ENCODE assay signal across 9 cellular contexts in the genomic region with DNA sequence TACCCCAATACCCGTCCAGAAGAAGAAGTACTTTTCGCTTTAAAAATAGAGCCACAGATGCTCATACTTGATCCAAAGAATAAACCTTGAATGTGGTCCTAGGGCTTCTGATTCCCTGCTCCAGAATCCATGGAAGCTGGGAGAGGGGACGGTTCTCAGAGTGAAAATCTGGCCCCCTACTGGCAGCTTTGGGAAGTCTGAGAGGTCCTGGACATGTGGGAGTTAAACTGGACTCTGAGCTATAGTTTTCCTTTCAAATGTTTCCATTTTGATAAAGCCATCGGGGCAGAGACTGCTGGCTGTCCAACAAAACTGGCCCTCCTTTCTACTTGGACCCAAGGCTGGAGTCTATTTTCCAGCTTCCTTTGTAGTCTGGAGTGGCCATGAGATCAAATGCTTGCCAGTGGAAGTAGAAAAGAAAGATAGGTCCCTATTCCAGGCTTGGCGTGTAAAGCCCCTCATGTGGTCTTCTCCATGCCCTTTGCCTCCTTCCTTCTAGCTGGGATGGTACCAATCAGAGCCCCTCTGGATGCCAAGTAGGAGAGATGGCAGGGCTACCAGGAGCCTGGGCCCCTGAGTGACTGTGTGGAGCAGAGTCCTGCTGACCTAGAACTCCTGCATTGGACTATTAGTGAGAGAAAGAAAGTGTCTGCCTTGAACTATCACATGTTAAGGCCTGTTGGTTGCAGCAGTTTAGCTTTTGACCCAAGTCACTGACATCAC. TPM values are rescaled to one million over a fixed set of nuclear protein-coding genes. Genes with fewer than 3 reads are reported as not detected.
DNase-seq lines count a peak whose midpoint lies in the region; ATAC-seq, FAIRE-seq and TF ChIP-seq lines count a peak whose summit lies in the region.
"Had no signal": no experiment of that assay in that cellular context is flagged by ENCODE, and none has a peak within 500 bp of the region (broad histone marks: within the 10 kb centered on the region; RNA-seq: fewer than 3 reads in every experiment).

No MANE protein-coding gene starts in this region.

- no peak overlapping the region for H3K27ac ChIP-seq in GM12878 (ENCODE audit: control insufficient read depth, insufficient read depth)
- H3K27ac ChIP-seq in HepG2 (ENCODE audit: extremely low read length, insufficient read depth, low read length): no peak overlapping the region

- no peaks in the 10 kb centered on the region for H3K79me2 ChIP-seq in GM12878 (ENCODE audit: control insufficient read depth, insufficient read depth, low read length)
- H3K79me2 ChIP-seq in HepG2 (ENCODE audit: insufficient read depth, low read length): no peaks in the 10 kb centered on the region

- H3K9ac ChIP-seq in GM12878 (ENCODE audit: control insufficient read depth, insufficient read depth, low read length) (no peak overlapping the region), HepG2 (ENCODE audit: insufficient read depth, low read depth, low read length) (no peak overlapping the region)

- no peak overlapping the region for H3K4me2 ChIP-seq in GM12878 (ENCODE audit: control insufficient read depth, insufficient read depth)
- peak overlapping the region; percentile 47 for H3K4me2 ChIP-seq in HepG2 (ENCODE audit: low read depth, low read length)

- no peak for ATAC-seq in GM12878
- ATAC-seq in HepG2: peak; percentile 89
- no peak for ATAC-seq in HG03039 (IDR thresholded peaks at IDR 0.05; ENCODE audit: unreplicated experiment)
- ATAC-seq in HG02884 (IDR thresholded peaks at IDR 0.05; ENCODE audit: unreplicated experiment): no peak

- H3K9me3 ChIP-seq in GM12878 (replicated peaks; ENCODE audit: control insufficient read depth, insufficient read depth, low read length) (peaks cover 10% of the 10 kb centered on the region; the same call in 2 of the 3 replicates), HepG2 (ENCODE audit: low read length) (peaks cover 9% of the 10 kb centered on the region; the same call in 1 of the 2 replicates)

- H3K4me3 ChIP-seq in GM12878 (no peak overlapping the region), HepG2 (replicated peaks in 1 of 3; ENCODE audit: insufficient read depth in 1 of 3, low read depth in 2 of 3, low read length in 3 of 3) (0 out of 6 replicates have a peak overlapping the region, but pooled peaks of 1 of the 3 experiments have one; percentile 0)

- TF ChIP-seq RAD21 in GM12878 (IDR thresholded peaks at IDR 0.05; ENCODE audit: insufficient read depth, low read depth, low read length): no peak
- peak; percentile 59 for TF ChIP-seq RAD21 in HepG2 (CRISPR knock-in tag; IDR thresholded peaks at IDR 0.05)

- TF ChIP-seq POLR2A in GM12878 (IDR thresholded peaks at IDR 0.05; ENCODE audit: low read depth, low read length) (no peak), HepG2 (IDR thresholded peaks at IDR 0.05; ENCODE audit: insufficient read depth in 1 of 2, low read depth in 2 of 2, low read length in 2 of 2) (no peak), GM12891 (IDR thresholded peaks at IDR 0.05; ENCODE audit: low read depth, low read length) (no peak)

- SMC1A ChIA-PET in GM12878 (lab: Charles Lee; ENCODE audit: uncharacterized antibody, unreplicated experiment): interaction anchor here (0.7 to 1.2 kb wide), 2 partner anchors 8 to 62 kb away, joined by 3 to 4 read pairs; no protein-coding TSS in a partner anchor

- no peaks in the 10 kb centered on the region for H3K4me1 ChIP-seq in GM12878 (ENCODE audit: control insufficient read depth, insufficient read depth, low read length)
- peaks cover 57% of the 10 kb centered on the region for H3K4me1 ChIP-seq in HepG2 (ENCODE audit: insufficient read depth, low read length)

- POLR2A ChIA-PET in GM12878 (lab: Charles Lee): no interaction called here
- POLR2A ChIA-PET in HepG2 (lab: Yijun Ruan, JAX): interaction anchor here (0.6 to 1.5 kb wide), 7 partner anchors 8 to 187 kb away, joined by 3 to 10 read pairs (median 5); a partner anchor contains a TSS

- FAIRE-seq in GM12878 (lab: Jason Lieb, UNC) (no peak), HepG2 (lab: Jason Lieb, UNC) (peak; percentile 72), GM12891 (lab: Jason Lieb, UNC) (no peak)

- RAD21 ChIA-PET in GM12878 (lab: Charles Lee; ENCODE audit: unreplicated experiment): no interaction called here

- in situ Hi-C loops in GM12878 (cut with MboI) (no loop called here), HepG2 (cut with HindIII; ENCODE audit: extremely low pct_ligation_motif_present, low pct_unique_long_range_greater_than_20kb) (no loop called here)

- BruUV-seq in GM12878 (replicated peaks; lab: Mats Ljungman, UMichigan) (no TSS peak), HepG2 (replicated peaks; lab: Mats Ljungman, UMichigan) (no TSS peak)

- H3K27me3 ChIP-seq in GM12878 (replicated peaks in 1 of 2; ENCODE audit: control insufficient read depth in 2 of 2, insufficient read depth in 2 of 2, low read length in 1 of 2): no peaks in the 10 kb centered on the region
- no peaks in the 10 kb centered on the region for H3K27me3 ChIP-seq in HepG2 (ENCODE audit: control insufficient read depth in 1 of 2, insufficient read depth in 2 of 2, low read length in 2 of 2)

- DNase-seq in COLO668 (lab: John Stamatoyannopoulos, UW; ENCODE audit: unreplicated experiment): peak; percentile 46
- DNase-seq in HS-5 (ENCODE audit: low read depth): peak; percentile 44
- DNase-seq in GM12878 (ENCODE audit: low read depth, low spot score): no peak
- peak; percentile 70 for DNase-seq in HepG2 (ENCODE audit: low spot score)
- DNase-seq in amygdala (lab: John Stamatoyannopoulos, UW): no peak
- no peak for DNase-seq in GM12891 (ENCODE audit: insufficient read length, low spot score)
- DNase-seq: naive B cell had no signal

- H4K20me1 ChIP-seq in GM12878 (ENCODE audit: control insufficient read depth, insufficient read depth) (no peaks in the 10 kb centered on the region), HepG2 (ENCODE audit: insufficient read depth, low read length) (no peaks in the 10 kb centered on the region)

- WGBS in GM12878 (ENCODE audit: insufficient coverage, insufficient replicate concordance, low lambda C conversion rate, missing lambda C conversion rate): 47% methylated on average over 5 of the region's 5 CpGs
- 31% methylated on average over 5 of the region's 5 CpGs for whole genome bisulfite sequencing in HepG2 (ENCODE audit: low lambda C conversion rate)

- H3K36me3 ChIP-seq in GM12878 (ENCODE audit: control insufficient read depth in 2 of 2, insufficient read depth in 2 of 2, low read length in 1 of 2) (no peaks in the 10 kb centered on the region), HepG2 (replicated peaks in 1 of 2; ENCODE audit: control insufficient read depth in 1 of 2, insufficient read depth in 2 of 2, low read length in 2 of 2) (no peaks in the 10 kb centered on the region)

- TF ChIP-seq EP300 in GM12878 (IDR thresholded peaks at IDR 0.05; ENCODE audit: borderline replicate concordance in 1 of 2, control insufficient read depth in 1 of 2, low read depth in 2 of 2, low read length in 2 of 2) (no peak), HepG2 (IDR thresholded peaks at IDR 0.05; ENCODE audit: low read depth in 2 of 2, low read length in 2 of 2) (0 out of 4 replicates have a peak, but pooled peaks of 1 of the 2 experiments have one; percentile 12), HepG2 (CRISPR knock-in tag; IDR thresholded peaks at IDR 0.05; ENCODE audit: borderline replicate concordance) (no peak)

- CTCF ChIA-PET in GM12878 (lab: Yijun Ruan, JAX): interaction anchor here (0.6 to 1.3 kb wide), 7 partner anchors 19 to 420 kb away, joined by 3 to 4 read pairs (median 3); no protein-coding TSS in a partner anchor
- CTCF ChIA-PET in HepG2 (lab: Yijun Ruan, JAX; ENCODE audit: low intra/inter-chr PET ratio, low total read pairs): interaction anchor here (1.2 to 2.3 kb wide), 5 partner anchors 17 to 176 kb away, joined by 3 to 11 read pairs (median 4); a partner anchor contains a TSS

- TF ChIP-seq CTCF in GM12878 (IDR thresholded peaks at IDR 0.05 in 2 of 3, conservative IDR thresholded peaks at IDR 0.05 in 1 of 3; ENCODE audit: control insufficient read depth in 2 of 3, extremely low read depth in 1 of 3, insufficient read depth in 1 of 3, low read depth in 3 of 3, low read length in 3 of 3) (peak in 2 of 3 experiments; percentile 19 to 45; a peak in 2 of 6 replicates), HepG2 (CRISPR knock-in tag; IDR thresholded peaks at IDR 0.05) (peak; percentile 71)

- H2AFZ ChIP-seq in GM12878 (ENCODE audit: control insufficient read depth, low read depth, low read length) (no peak overlapping the region), HepG2 (ENCODE audit: low read length) (no peak overlapping the region)

- intact Hi-C loops in GM12878 (cut with micrococcal nuclease; ENCODE audit: unreplicated experiment): no loop called here
- intact Hi-C loops in HepG2 (cut with micrococcal nuclease; ENCODE audit: unreplicated experiment): no loop called here

RNA-seq across cellular contexts. Expression of a gene that starts 37.7 kb away (rescaled TPM):
- total RNA-seq in GM12878 (2013; cell fraction: nucleolus; rRNA removed): 7.1 and 9.3 TPM in 2 replicates
- 4.8 and 5.6 TPM in 2 replicates for total RNA-seq in GM12878 (2014; rRNA removed)
- total RNA-seq in GM12878 (2014; rRNA removed; fragmentation: Illumina TruSeq; extraction: Trizol): 3.9 and 4.9 TPM in 2 replicates
- total RNA-seq in GM12878 (2021): 4.4 and 4.9 TPM in 2 replicates
- 2.8 TPM for polyA plus RNA-seq in GM12878 (2011; ENCODE audit: low read depth)
- polyA plus RNA-seq in GM12878 (2011; rRNA removed): 1.2 TPM in 2 replicates
- polyA plus RNA-seq in GM12878 (2011; cell fraction: cytosol; rRNA removed): 0.67 and 0.90 TPM in 2 replicates
- 2.5 and 3.7 TPM in 2 replicates for polyA plus RNA-seq in GM12878 (2011; cell fraction: nucleus; rRNA removed)
- 5.1 and 6.0 TPM in 2 replicates for polyA plus RNA-seq in GM12878 (2012)
- polyA plus RNA-seq in GM12878 (2014; fragmentation: Illumina TruSeq; extraction: Trizol): 4.0 and 4.8 TPM in 2 replicates
- polyA plus RNA-seq in GM12878 (2014; fragmentation: Nextera tagmentation; extraction: Ambion mirVana): 1 to 10 TPM in 1 of 2 experiments, under 1 TPM in 1; 0.80 to 1.5 TPM
- 4.8 and 5.5 TPM in 2 replicates for polyA plus RNA-seq in GM12878 (2014; rRNA removed)
- 1 to 10 TPM; 4.0 to 4.7 TPM for polyA plus RNA-seq in GM12878 (2016; fragmentation: Nextera tagmentation; extraction: Ambion mirVana)
- 2.8 and 4.8 TPM in 2 replicates for polyA minus RNA-seq in GM12878 (2011; rRNA and poly(A)+ RNA removed)
- polyA minus RNA-seq in GM12878 (2011; cell fraction: cytosol; rRNA and poly(A)+ RNA removed): 0.21 and 0.40 TPM in 2 replicates
- 1.2 and 2.0 TPM in 2 replicates for polyA minus RNA-seq in GM12878 (2011; cell fraction: nucleus; rRNA and poly(A)+ RNA removed)
- total RNA-seq in HepG2 (2016; rRNA removed; fragmentation: Illumina TruSeq; extraction: Trizol): 24.6 and 45.1 TPM in 2 replicates
- 19.7 and 20.1 TPM in 2 replicates for total RNA-seq in HepG2 (2016; cell fraction: cytosol; rRNA removed; fragmentation: Illumina TruSeq; extraction: Trizol; ENCODE audit: low read depth)
- total RNA-seq in HepG2 (2016; cell fraction: insoluble cytoplasmic fraction; rRNA removed; fragmentation: Illumina TruSeq; extraction: Trizol): 24.0 and 41.1 TPM in 2 replicates
- 25.6 and 27.6 TPM in 2 replicates for total RNA-seq in HepG2 (2016; cell fraction: membrane; rRNA removed; fragmentation: Illumina TruSeq; extraction: Trizol)
- total RNA-seq in HepG2 (2016; cell fraction: nucleus; rRNA removed; fragmentation: Illumina TruSeq; extraction: Trizol): 65.7 and 82.2 TPM in 2 replicates
- 95.4 and 109 TPM in 2 replicates for polyA plus RNA-seq in HepG2 (2011; rRNA removed)
- 29.9 and 31.1 TPM in 2 replicates for polyA plus RNA-seq in HepG2 (2011; cell fraction: cytosol; rRNA removed)
- 436 and 543 TPM in 2 replicates for polyA plus RNA-seq in HepG2 (2011; cell fraction: nucleus; rRNA removed)
- polyA plus RNA-seq in HepG2 (2012): 48.7 and 51.7 TPM in 2 replicates
- polyA plus RNA-seq in HepG2 (2016; cell fraction: cytosol; fragmentation: Illumina TruSeq; extraction: Trizol; ENCODE audit: low read depth): 3.0 and 3.1 TPM in 2 replicates
- polyA plus RNA-seq in HepG2 (2016; cell fraction: insoluble cytoplasmic fraction; fragmentation: Illumina TruSeq; extraction: Trizol; ENCODE audit: low read depth): 19.9 and 22.5 TPM in 2 replicates
- polyA plus RNA-seq in HepG2 (2016; cell fraction: membrane; fragmentation: Illumina TruSeq; extraction: Trizol; ENCODE audit: low read depth): 8.5 and 9.7 TPM in 2 replicates
- polyA plus RNA-seq in HepG2 (2016; cell fraction: nucleus; fragmentation: Illumina TruSeq; extraction: Trizol; ENCODE audit: insufficient read depth, low read depth): 164 and 165 TPM in 2 replicates
- polyA minus RNA-seq in HepG2 (2011; rRNA and poly(A)+ RNA removed; ENCODE audit: low replicate concordance): 49.0 and 185 TPM in 2 replicates
- polyA minus RNA-seq in HepG2 (2011; cell fraction: cytosol; rRNA and poly(A)+ RNA removed): 17.5 and 18.1 TPM in 2 replicates
- 201 and 233 TPM in 2 replicates for polyA minus RNA-seq in HepG2 (2011; cell fraction: nucleus; rRNA and poly(A)+ RNA removed)
- 16.4 TPM for polyA plus RNA-seq in GM12891 (2012; ENCODE audit: low read depth, missing spikeins)

Comparison
In these comparisons a context has a peak if more than half of its experiments do, and no peak if none do; other contexts are left out.
1. DNase-seq: peak in COLO668 (single experiment), HS-5 (single experiment) and HepG2 (single experiment); none in GM12878 (single experiment), amygdala (0 of 56) and GM12891 (single experiment).